ENCODE assay signal across 8 cellular contexts in genomic region chr4:101527186-101527585, GRCh38.
DNase-seq lines count a peak whose midpoint lies in the region; ATAC-seq lines count a peak whose summit lies in the region.

No MANE protein-coding gene starts in this region.

- no peak overlapping the region for H3K4me3 Mint-ChIP-seq in activated CD4-positive, alpha-beta memory T cell treated with anti-CD3 and anti-CD28 coated beads, Interleukin-2, amount 10 ng/mL, durations not matched to agents 7 days and 5 days

- H3K36me3 Mint-ChIP-seq in activated CD4-positive, alpha-beta memory T cell treated with anti-CD3 and anti-CD28 coated beads, Interleukin-2, amount 10 ng/mL, durations not matched to agents 7 days and 5 days (ENCODE audit: low read depth) = peaks cover 2% of the 10 kb centered on the region

- peaks cover 1% of the 10 kb centered on the region for H3K9me3 Mint-ChIP-seq in activated CD4-positive, alpha-beta memory T cell treated with anti-CD3 and anti-CD28 coated beads, Interleukin-2, amount 10 ng/mL, durations not matched to agents 7 days and 5 days

- CTCF ChIA-PET in activated CD4-positive, alpha-beta memory T cell treated with anti-CD3 and anti-CD28 coated beads, Interleukin-2, amount 10 ng/mL, durations not matched to agents 7 days and 5 days (lab: Charles Lee) = interaction anchor here (0.8 kb wide), 1 partner anchor 904 kb away, joined by 6 read pairs; no protein-coding TSS in a partner anchor

- POLR2A ChIA-PET in activated CD4-positive, alpha-beta memory T cell treated with anti-CD3 and anti-CD28 coated beads, Interleukin-2, amount 10 ng/mL, durations not matched to agents 7 days and 5 days (lab: Charles Lee) = interaction anchor here (1.5 to 2.0 kb wide), 2 partner anchors 108 to 180 kb away, joined by 6 to 9 read pairs; partner anchors contain the start of gene PPP3CA

- peak overlapping the region; percentile 17 for H3K27ac Mint-ChIP-seq in activated CD4-positive, alpha-beta memory T cell treated with anti-CD3 and anti-CD28 coated beads, Interleukin-2, amount 10 ng/mL, durations not matched to agents 7 days and 5 days

- H3K27me3 Mint-ChIP-seq in activated CD4-positive, alpha-beta memory T cell treated with anti-CD3 and anti-CD28 coated beads, Interleukin-2, amount 10 ng/mL, durations not matched to agents 7 days and 5 days = peaks cover 19% of the 10 kb centered on the region

- DNase-seq in activated CD4-positive, alpha-beta memory T cell treated with anti-CD3 and anti-CD28 coated beads, Interleukin-2, amount 10 ng/mL, durations not matched to agents 7 days and 5 days = peak; percentile 77
- DNase-seq in stimulated activated CD4-positive, alpha-beta T cell treated with anti-CD3 and anti-CD28 coated beads, Interleukin-12 subunit alpha, Interleukin-12 subunit beta, amount 100 ng/mL, for 24 hours (ENCODE audit: low read depth in 2 of 2) = peak; percentile 39 to 41
- no peak for DNase-seq in OCI-M2 (lab: John Stamatoyannopoulos, UW; ENCODE audit: unreplicated experiment)
- no peak for DNase-seq in NCI-H1105 treated with DMSO at 0.1 percent for 48 hours (lab: John Stamatoyannopoulos, UW)
- DNase-seq in SHP77 treated with DMSO at 0.1 percent for 48 hours (lab: John Stamatoyannopoulos, UW) = no peak
- DNase-seq in iPS-NIHi11 (ENCODE audit: low spot score) = no peak

- H3K4me1 Mint-ChIP-seq in activated CD4-positive, alpha-beta memory T cell treated with anti-CD3 and anti-CD28 coated beads, Interleukin-2, amount 10 ng/mL, durations not matched to agents 7 days and 5 days = peaks cover 18% of the 10 kb centered on the region

- ATAC-seq in GM18517 (IDR thresholded peaks at IDR 0.05; ENCODE audit: unreplicated experiment) (peak; percentile 97), HG03039 (IDR thresholded peaks at IDR 0.05; ENCODE audit: unreplicated experiment) (peak; percentile 61)

Comparison
In these comparisons a context has a peak if more than half of its experiments do, and no peak if none do; other contexts are left out.
1. DNase-seq: peak in activated CD4-positive, alpha-beta memory T cell treated with anti-CD3 and anti-CD28 coated beads, Interleukin-2, amount 10 ng/mL, durations not matched to agents 7 days and 5 days (single experiment) and stimulated activated CD4-positive, alpha-beta T cell treated with anti-CD3 and anti-CD28 coated beads, Interleukin-12 subunit alpha, Interleukin-12 subunit beta, amount 100 ng/mL, for 24 hours (2 of 2); none in OCI-M2 (single experiment), NCI-H1105 treated with DMSO at 0.1 percent for 48 hours (single experiment), SHP77 treated with DMSO at 0.1 percent for 48 hours (single experiment) and iPS-NIHi11 (single experiment).